ENCODE assay signal across 1 cellular context in the genomic region with DNA sequence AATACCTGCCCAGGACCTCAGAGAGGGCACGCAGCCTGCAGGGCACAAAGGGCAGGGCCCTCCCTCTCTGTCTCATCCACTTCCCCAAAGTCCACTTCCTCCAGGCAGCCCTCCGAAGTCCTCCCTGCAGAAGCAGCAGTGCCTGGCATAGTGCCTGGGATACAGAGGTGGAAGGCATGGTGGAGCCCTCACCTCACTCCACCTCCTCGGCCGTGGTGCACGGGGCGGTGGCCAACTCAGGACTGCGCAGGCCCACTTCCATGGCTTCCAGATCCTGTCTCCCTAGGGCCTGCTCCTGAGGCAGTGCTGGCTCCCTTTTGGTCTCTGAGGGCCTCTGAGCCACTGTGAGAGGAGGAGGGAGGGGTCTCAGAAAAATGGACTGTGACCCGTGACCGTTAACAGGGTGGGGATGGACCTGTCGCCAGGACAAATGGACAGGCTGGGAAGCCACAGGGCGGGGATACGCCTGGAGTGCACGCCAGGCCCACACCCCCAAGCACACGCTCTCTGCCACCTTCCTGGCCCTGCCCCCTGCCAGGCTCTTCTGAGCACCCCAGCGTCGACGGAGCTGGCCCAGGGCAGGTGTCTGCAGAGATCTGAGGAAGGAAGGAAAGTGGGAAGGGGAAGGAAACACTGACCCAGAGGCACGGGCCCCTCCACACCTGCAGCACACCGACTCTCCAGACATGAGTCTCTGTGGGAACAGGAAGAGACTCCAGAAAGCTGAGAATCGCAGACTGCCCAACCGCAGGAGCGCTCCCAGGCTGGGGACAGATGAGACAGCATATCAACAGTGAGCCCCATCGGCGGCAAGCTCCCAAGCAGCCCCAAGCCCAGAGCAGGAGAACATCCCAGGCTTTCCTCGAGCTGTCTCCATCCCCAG.
TF ChIP-seq lines count a peak whose summit lies in the region.

No MANE protein-coding gene starts in this region.

TF ChIP-seq in HepG2, 621 proteins besides CTCF, POLR2A, EP300 and RAD21 (continues in another document):
- TF ChIP-seq ZNF263 (CRISPR knock-in tag; IDR thresholded peaks at IDR 0.05) (peak; percentile 94), CSRNP1 (CRISPR knock-in tag; IDR thresholded peaks at IDR 0.05) (0 out of 2 replicates have a peak, but pooled peaks have one; percentile 61), ZMYM3 (CRISPR knock-in tag; IDR thresholded peaks at IDR 0.05) (peak; percentile 90), RCOR2 (CRISPR knock-in tag; IDR thresholded peaks at IDR 0.05) (no peak), EEA1 (CRISPR knock-in tag; IDR thresholded peaks at IDR 0.05; ENCODE audit: borderline replicate concordance) (0 out of 2 replicates have a peak, but pooled peaks have one; percentile 28), TARDBP (CRISPR knock-in tag; IDR thresholded peaks at IDR 0.05) (peak; percentile 61; the same call in 1 of the 2 replicates), ZNF232 (CRISPR knock-in tag; IDR thresholded peaks at IDR 0.05; ENCODE audit: borderline replicate concordance) (0 out of 2 replicates have a peak, but pooled peaks have one; percentile 21), ARID4A (CRISPR knock-in tag; IDR thresholded peaks at IDR 0.05; ENCODE audit: borderline replicate concordance) (peak; percentile 59; the same call in 1 of the 2 replicates), NR2C2 (CRISPR knock-in tag; IDR thresholded peaks at IDR 0.05; ENCODE audit: borderline replicate concordance) (no peak), ZNF451 (CRISPR knock-in tag; IDR thresholded peaks at IDR 0.05) (peak; percentile 10; the same call in 1 of the 2 replicates), HOXA3 (CRISPR knock-in tag; IDR thresholded peaks at IDR 0.05) (peak; percentile 57; the same call in 1 of the 2 replicates), RBM39 (IDR thresholded peaks at IDR 0.05; ENCODE audit: low read depth, low read length, poor library complexity, severe bottlenecking) (peak; percentile 20), PCBP1 (IDR thresholded peaks at IDR 0.05; ENCODE audit: borderline replicate concordance, low read depth, low read length) (0 out of 2 replicates have a peak, but pooled peaks have one; percentile 15), ZNF577 (CRISPR knock-in tag; IDR thresholded peaks at IDR 0.05; ENCODE audit: borderline replicate concordance, low read depth) (no peak), SAP130 (CRISPR knock-in tag; IDR thresholded peaks at IDR 0.05; ENCODE audit: low read depth) (peak; percentile 68), EZH2 (conservative IDR thresholded peaks at IDR 0.05; ENCODE audit: low read depth, low read length) (no peak), ERF (CRISPR knock-in tag; IDR thresholded peaks at IDR 0.05) (peak; percentile 20; the same call in 1 of the 2 replicates), KAT7 (CRISPR knock-in tag; IDR thresholded peaks at IDR 0.05; ENCODE audit: borderline replicate concordance) (0 out of 2 replicates have a peak, but pooled peaks have one; percentile 44), ARID5B (CRISPR knock-in tag; IDR thresholded peaks at IDR 0.05) (no peak), HNF4G (IDR thresholded peaks at IDR 0.05; ENCODE audit: borderline replicate concordance, low read depth, low read length) (0 out of 2 replicates have a peak, but pooled peaks have one; percentile 47), HNF4G (CRISPR knock-in tag; IDR thresholded peaks at IDR 0.05; ENCODE audit: borderline replicate concordance, low read depth) (0 out of 2 replicates have a peak, but pooled peaks have one; percentile 20), ZSCAN21 (CRISPR knock-in tag; IDR thresholded peaks at IDR 0.05; ENCODE audit: borderline replicate concordance) (0 out of 2 replicates have a peak, but pooled peaks have one; percentile 18), ZNF335 (CRISPR knock-in tag; IDR thresholded peaks at IDR 0.05) (0 out of 2 replicates have a peak, but pooled peaks have one; percentile 68), NFYB (CRISPR knock-in tag; IDR thresholded peaks at IDR 0.05) (peak; percentile 30; the same call in 1 of the 2 replicates), U2AF2 (IDR thresholded peaks at IDR 0.05; ENCODE audit: low read depth, low read length) (no peak), U2AF1 (optimal IDR thresholded peaks at IDR 0.05; ENCODE audit: low read depth, low read length) (peak; percentile 46), KDM6A (CRISPR knock-in tag; IDR thresholded peaks at IDR 0.05; ENCODE audit: low read depth) (0 out of 2 replicates have a peak, but pooled peaks have one; percentile 24), KLF12 (CRISPR knock-in tag; IDR thresholded peaks at IDR 0.05; ENCODE audit: borderline replicate concordance) (peak; percentile 44; the same call in 1 of the 2 replicates), RFXAP (CRISPR knock-in tag; IDR thresholded peaks at IDR 0.05; ENCODE audit: borderline replicate concordance) (peak; percentile 64; the same call in 1 of the 2 replicates), SPEN (CRISPR knock-in tag; IDR thresholded peaks at IDR 0.05; ENCODE audit: low read depth) (peak; percentile 31; the same call in 1 of the 2 replicates), ZNF75D (CRISPR knock-in tag; IDR thresholded peaks at IDR 0.05; ENCODE audit: borderline replicate concordance) (no peak), GMEB1 (CRISPR knock-in tag; IDR thresholded peaks at IDR 0.05; ENCODE audit: borderline replicate concordance) (peak; percentile 60; the same call in 1 of the 2 replicates)
- TF ChIP-seq, protein P1, sequence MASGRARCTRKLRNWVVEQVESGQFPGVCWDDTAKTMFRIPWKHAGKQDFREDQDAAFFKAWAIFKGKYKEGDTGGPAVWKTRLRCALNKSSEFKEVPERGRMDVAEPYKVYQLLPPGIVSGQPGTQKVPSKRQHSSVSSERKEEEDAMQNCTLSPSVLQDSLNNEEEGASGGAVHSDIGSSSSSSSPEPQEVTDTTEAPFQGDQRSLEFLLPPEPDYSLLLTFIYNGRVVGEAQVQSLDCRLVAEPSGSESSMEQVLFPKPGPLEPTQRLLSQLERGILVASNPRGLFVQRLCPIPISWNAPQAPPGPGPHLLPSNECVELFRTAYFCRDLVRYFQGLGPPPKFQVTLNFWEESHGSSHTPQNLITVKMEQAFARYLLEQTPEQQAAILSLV (CRISPR knock-in tag; IDR thresholded peaks at IDR 0.05; ENCODE audit: borderline replicate concordance), result 0 out of 2 replicates have a peak, but pooled peaks have one; percentile 5
- TF ChIP-seq, protein P2, sequence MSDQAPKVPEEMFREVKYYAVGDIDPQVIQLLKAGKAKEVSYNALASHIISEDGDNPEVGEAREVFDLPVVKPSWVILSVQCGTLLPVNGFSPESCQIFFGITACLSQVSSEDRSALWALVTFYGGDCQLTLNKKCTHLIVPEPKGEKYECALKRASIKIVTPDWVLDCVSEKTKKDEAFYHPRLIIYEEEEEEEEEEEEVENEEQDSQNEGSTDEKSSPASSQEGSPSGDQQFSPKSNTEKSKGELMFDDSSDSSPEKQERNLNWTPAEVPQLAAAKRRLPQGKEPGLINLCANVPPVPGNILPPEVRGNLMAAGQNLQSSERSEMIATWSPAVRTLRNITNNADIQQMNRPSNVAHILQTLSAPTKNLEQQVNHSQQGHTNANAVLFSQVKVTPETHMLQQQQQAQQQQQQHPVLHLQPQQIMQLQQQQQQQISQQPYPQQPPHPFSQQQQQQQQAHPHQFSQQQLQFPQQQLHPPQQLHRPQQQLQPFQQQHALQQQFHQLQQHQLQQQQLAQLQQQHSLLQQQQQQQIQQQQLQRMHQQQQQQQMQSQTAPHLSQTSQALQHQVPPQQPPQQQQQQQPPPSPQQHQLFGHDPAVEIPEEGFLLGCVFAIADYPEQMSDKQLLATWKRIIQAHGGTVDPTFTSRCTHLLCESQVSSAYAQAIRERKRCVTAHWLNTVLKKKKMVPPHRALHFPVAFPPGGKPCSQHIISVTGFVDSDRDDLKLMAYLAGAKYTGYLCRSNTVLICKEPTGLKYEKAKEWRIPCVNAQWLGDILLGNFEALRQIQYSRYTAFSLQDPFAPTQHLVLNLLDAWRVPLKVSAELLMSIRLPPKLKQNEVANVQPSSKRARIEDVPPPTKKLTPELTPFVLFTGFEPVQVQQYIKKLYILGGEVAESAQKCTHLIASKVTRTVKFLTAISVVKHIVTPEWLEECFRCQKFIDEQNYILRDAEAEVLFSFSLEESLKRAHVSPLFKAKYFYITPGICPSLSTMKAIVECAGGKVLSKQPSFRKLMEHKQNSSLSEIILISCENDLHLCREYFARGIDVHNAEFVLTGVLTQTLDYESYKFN (CRISPR knock-in tag; conservative IDR thresholded peaks at IDR 0.05), result peak; percentile 71
- TF ChIP-seq, protein P3, sequence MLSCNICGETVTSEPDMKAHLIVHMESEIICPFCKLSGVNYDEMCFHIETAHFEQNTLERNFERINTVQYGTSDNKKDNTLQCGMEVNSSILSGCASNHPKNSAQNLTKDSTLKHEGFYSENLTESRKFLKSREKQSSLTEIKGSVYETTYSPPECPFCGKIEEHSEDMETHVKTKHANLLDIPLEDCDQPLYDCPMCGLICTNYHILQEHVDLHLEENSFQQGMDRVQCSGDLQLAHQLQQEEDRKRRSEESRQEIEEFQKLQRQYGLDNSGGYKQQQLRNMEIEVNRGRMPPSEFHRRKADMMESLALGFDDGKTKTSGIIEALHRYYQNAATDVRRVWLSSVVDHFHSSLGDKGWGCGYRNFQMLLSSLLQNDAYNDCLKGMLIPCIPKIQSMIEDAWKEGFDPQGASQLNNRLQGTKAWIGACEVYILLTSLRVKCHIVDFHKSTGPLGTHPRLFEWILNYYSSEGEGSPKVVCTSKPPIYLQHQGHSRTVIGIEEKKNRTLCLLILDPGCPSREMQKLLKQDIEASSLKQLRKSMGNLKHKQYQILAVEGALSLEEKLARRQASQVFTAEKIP (CRISPR knock-in tag; IDR thresholded peaks at IDR 0.05; ENCODE audit: borderline replicate concordance), result no peak
